Comparison of ENCODE assay signal across 8 cellular contexts in the genomic region with DNA sequence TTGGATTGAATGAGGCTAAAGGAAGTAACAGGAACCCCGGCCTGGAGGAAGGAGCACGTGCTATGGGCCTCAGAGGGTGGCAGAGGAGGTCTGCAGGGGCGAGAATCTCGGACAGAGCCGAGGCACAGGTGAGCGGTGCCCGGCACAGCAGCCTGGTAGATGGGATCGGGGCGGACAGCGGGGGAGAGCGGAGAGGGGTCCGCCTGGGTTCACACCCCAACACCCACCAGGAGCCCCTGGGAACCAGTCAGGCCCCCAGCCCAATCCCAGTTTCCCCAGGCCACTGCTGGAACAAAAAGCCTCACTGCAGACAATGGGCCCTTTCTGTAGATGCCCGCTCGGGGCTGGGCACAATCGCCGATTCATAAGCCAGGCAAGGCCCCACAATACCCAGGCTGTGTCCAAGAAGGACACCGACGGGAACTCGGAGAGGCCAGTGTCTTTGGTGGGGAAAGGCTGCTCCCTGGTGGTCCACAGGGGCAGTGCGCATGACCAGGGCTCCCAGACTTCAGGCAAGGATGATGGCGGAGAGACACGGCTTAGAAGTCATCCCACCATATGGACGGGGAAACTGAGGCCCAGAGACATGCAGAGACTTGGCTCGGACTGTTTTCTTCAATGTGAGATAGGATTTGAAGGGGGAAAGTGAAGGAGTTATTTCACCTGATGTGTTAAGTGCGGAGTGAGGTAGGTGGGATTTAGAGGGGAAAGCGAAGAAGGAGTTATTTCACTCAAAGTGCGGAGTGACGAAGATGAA.
A peak's percentile ranks its signal among the peaks of the same experiment; 100 is the strongest.
DNase-seq lines count a peak whose midpoint lies in the region; ATAC-seq and TF ChIP-seq lines count a peak whose summit lies in the region.

No MANE protein-coding gene starts in this region.

- H3K36me3 ChIP-seq in SK-N-SH (replicated peaks in 1 of 2; ENCODE audit: control insufficient read depth in 1 of 2, insufficient read depth in 2 of 2, low read length in 1 of 2) (no peaks in the 10 kb centered on the region), upper lobe of right lung (no peaks in the 10 kb centered on the region)

- peaks cover 19% of the 10 kb centered on the region for H3K27me3 Mint-ChIP-seq in activated naive CD4-positive, alpha-beta T cell treated with anti-CD3 and anti-CD28 coated beads for 36 hours (ENCODE audit: low read depth)

- H3K9me3 ChIP-seq in SK-N-SH: no peaks in the 10 kb centered on the region
- H3K9me3 ChIP-seq in upper lobe of right lung: no peaks in the 10 kb centered on the region

- no peaks in the 10 kb centered on the region for H3K79me2 ChIP-seq in SK-N-SH (ENCODE audit: insufficient read depth)

- no peak for TF ChIP-seq EP300 in SK-N-SH (IDR thresholded peaks at IDR 0.05; ENCODE audit: borderline replicate concordance in 1 of 2, low read depth in 1 of 2, low read length in 1 of 2)

- H3K27ac Mint-ChIP-seq in activated naive CD4-positive, alpha-beta T cell treated with anti-CD3 and anti-CD28 coated beads for 36 hours: no peak overlapping the region

- H3K4me1 ChIP-seq in SK-N-SH (ENCODE audit: control insufficient read depth in 1 of 2, insufficient read depth in 2 of 2, low read depth in 1 of 2, low read length in 1 of 2) (no peaks in the 10 kb centered on the region), upper lobe of right lung (no peaks in the 10 kb centered on the region)

- no peaks in the 10 kb centered on the region for H3F3A ChIP-seq in SK-N-SH (replicated peaks; ENCODE audit: insufficient read depth)

- ATAC-seq in upper lobe of right lung: peak; percentile 88

- H3K36me3 Mint-ChIP-seq in activated naive CD4-positive, alpha-beta T cell treated with anti-CD3 and anti-CD28 coated beads for 36 hours (ENCODE audit: low read depth): no peaks in the 10 kb centered on the region

- TF ChIP-seq RAD21 in SK-N-SH (IDR thresholded peaks at IDR 0.05; ENCODE audit: low read length): peak; percentile 94

- H2AFZ ChIP-seq in SK-N-SH (ENCODE audit: low read depth): no peak overlapping the region

- DNase-seq in NCI-H345 (lab: John Stamatoyannopoulos, UW): peak; percentile 29
- DNase-seq in NCI-H345 treated with DMSO at 0.1 percent for 48 hours (lab: John Stamatoyannopoulos, UW; ENCODE audit: unreplicated experiment): no peak
- DNase-seq in Jurkat, Clone E6-1 (ENCODE audit: low read depth, low spot score): peak; percentile 53
- DNase-seq in SK-N-SH: peak; percentile 88
- peak; percentile 72 for DNase-seq in activated naive CD4-positive, alpha-beta T cell treated with anti-CD3 and anti-CD28 coated beads for 36 hours
- DNase-seq in head of caudate nucleus: peak; percentile 78 to 97 (median 92)
- peak; percentile 80 to 98 (median 90) for DNase-seq in posterior cingulate gyrus
- DNase-seq in upper lobe of right lung: peak; percentile 79

- CTCF ChIA-PET in SK-N-SH (lab: Yijun Ruan, JAX): interaction anchor here (0.6 to 3.2 kb wide), 19 partner anchors 10 to 1683 kb away, joined by 3 to 29 read pairs (median 4); no protein-coding TSS in a partner anchor
- CTCF ChIA-PET in activated naive CD4-positive, alpha-beta T cell treated with anti-CD3 and anti-CD28 coated beads for 36 hours (lab: Charles Lee): interaction anchor here (0.5 to 1.5 kb wide), 7 partner anchors 8 to 739 kb away, joined by 3 to 5 read pairs (median 3); no protein-coding TSS in a partner anchor

- H4K20me1 ChIP-seq in SK-N-SH (ENCODE audit: insufficient read depth): no peaks in the 10 kb centered on the region

- H3K27ac ChIP-seq in SK-N-SH (ENCODE audit: low read depth in 2 of 2, low read length in 1 of 2) (no peak overlapping the region), upper lobe of right lung (no peak overlapping the region)

- no peak overlapping the region for H3K4me3 Mint-ChIP-seq in activated naive CD4-positive, alpha-beta T cell treated with anti-CD3 and anti-CD28 coated beads for 36 hours

- no peaks in the 10 kb centered on the region for H3K9me2 ChIP-seq in SK-N-SH

- TF ChIP-seq CTCF in SK-N-SH (IDR thresholded peaks at IDR 0.05) (peak; percentile 88), upper lobe of right lung (IDR thresholded peaks at IDR 0.05) (peak; percentile 94)

- H3K9me3 Mint-ChIP-seq in activated naive CD4-positive, alpha-beta T cell treated with anti-CD3 and anti-CD28 coated beads for 36 hours: no peaks in the 10 kb centered on the region

- no peaks in the 10 kb centered on the region for H3K4me1 Mint-ChIP-seq in activated naive CD4-positive, alpha-beta T cell treated with anti-CD3 and anti-CD28 coated beads for 36 hours (ENCODE audit: low read depth)

- H3K27me3 ChIP-seq in SK-N-SH (ENCODE audit: insufficient read depth): no peaks in the 10 kb centered on the region
- H3K27me3 ChIP-seq in upper lobe of right lung: peaks cover 8% of the 10 kb centered on the region

- H3K4me2 ChIP-seq in SK-N-SH: no peak overlapping the region

- H3K4me3 ChIP-seq in Jurkat, Clone E6-1 (ENCODE audit: low read length): no peak overlapping the region
- no peak overlapping the region for H3K4me3 ChIP-seq in SK-N-SH (ENCODE audit: low read depth in 2 of 2, low read length in 1 of 2)
- no peak overlapping the region for H3K4me3 ChIP-seq in upper lobe of right lung

- 30% methylated on average over 12 of the region's 28 CpGs for WGBS in SK-N-SH (ENCODE audit: low lambda C conversion rate)

- POLR2A ChIA-PET in SK-N-SH (lab: Yijun Ruan, JAX): interaction anchor here (0.6 kb wide), 1 partner anchor 413 kb away, joined by 3 read pairs; no protein-coding TSS in a partner anchor

- no peak overlapping the region for H3K9ac ChIP-seq in SK-N-SH

- intact Hi-C loops in activated naive CD4-positive, alpha-beta T cell treated with anti-CD3 and anti-CD28 coated beads for 36 hours (cut with micrococcal nuclease): loop anchor here (1.0 to 5.0 kb wide), 3 partner anchors 177 to 516 kb away; no protein-coding TSS in a partner anchor
- intact Hi-C loops in head of caudate nucleus (cut with DNase I): loop anchor here (5.0 kb wide), 2 partner anchors 177 to 517 kb away; no protein-coding TSS in a partner anchor
- intact Hi-C loops in posterior cingulate gyrus (cut with DNase I): loop anchor here (1.0 to 2.0 kb wide), 2 partner anchors 427 to 514 kb away; no protein-coding TSS in a partner anchor
- intact Hi-C loops in upper lobe of right lung (cut with DNase I): no loop called here

TF ChIP-seq in SK-N-SH, 30 proteins besides CTCF, POLR2A, EP300 and RAD21:
- TF ChIP-seq SMC3 (IDR thresholded peaks at IDR 0.05; ENCODE audit: low read depth, low read length) (peak; percentile 95), NRF1 (IDR thresholded peaks at IDR 0.05; ENCODE audit: low read depth, low read length) (0 out of 2 replicates have a peak, but pooled peaks have one; percentile 14)
- TF ChIP-seq, protein P1, sequence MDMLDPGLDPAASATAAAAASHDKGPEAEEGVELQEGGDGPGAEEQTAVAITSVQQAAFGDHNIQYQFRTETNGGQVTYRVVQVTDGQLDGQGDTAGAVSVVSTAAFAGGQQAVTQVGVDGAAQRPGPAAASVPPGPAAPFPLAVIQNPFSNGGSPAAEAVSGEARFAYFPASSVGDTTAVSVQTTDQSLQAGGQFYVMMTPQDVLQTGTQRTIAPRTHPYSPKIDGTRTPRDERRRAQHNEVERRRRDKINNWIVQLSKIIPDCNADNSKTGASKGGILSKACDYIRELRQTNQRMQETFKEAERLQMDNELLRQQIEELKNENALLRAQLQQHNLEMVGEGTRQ (IDR thresholded peaks at IDR 0.05; ENCODE audit: borderline replicate concordance, low read depth, low read length): no peak
